ENCODE assay signal across 8 cellular contexts in the genomic region with DNA sequence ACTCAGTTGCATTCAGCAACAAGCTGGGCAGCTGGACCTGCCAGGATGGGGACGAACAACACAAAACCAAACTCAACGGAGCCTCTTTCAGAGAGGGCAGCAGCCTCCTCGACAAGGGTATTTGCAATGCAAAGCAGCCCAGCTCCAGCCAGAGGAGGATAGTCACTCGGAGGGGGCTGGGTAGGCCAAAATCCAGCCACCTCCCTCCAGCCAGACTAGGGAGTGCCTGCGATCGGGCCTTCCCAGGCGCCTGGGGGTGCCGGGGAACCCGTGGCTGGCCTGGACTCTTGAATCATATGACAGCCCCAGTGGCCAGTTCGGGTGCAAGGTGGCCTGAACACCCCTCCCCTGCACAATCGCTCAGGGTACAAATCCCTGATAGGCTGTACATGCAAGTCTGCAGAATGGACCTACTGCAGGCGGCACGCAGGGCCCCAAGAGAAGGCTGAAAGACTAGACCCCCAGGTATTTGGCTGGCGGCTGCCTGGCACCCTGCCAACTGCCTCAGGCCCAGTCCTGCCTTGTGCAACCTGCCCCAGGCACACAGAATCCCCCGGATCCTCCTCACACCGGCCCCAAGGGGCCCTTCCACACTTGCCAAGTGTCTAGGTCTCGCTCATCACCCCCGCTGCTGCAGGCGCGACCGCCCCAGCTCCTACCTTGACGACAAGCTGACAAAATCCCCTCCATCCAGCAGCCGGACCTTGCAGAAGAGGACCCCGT. TPM values are rescaled to one million over a fixed set of nuclear protein-coding genes. Genes with fewer than 3 reads are reported as not detected.
DNase-seq lines count a peak whose midpoint lies in the region; ATAC-seq, FAIRE-seq and TF ChIP-seq lines count a peak whose summit lies in the region.

No MANE protein-coding gene starts in this region.

- SMC1A ChIA-PET in GM12878 (lab: Charles Lee; ENCODE audit: uncharacterized antibody, unreplicated experiment): interaction anchor here (0.8 to 3.2 kb wide), 11 partner anchors 9 to 97 kb away, joined by 3 to 16 read pairs (median 3); partner anchors contain the start of genes NAIF1 and SLC25A25

- peak overlapping the region; percentile 91 for H3K4me2 ChIP-seq in GM12878 (ENCODE audit: control insufficient read depth, insufficient read depth)

- peak; percentile 78 for FAIRE-seq in GM12878 (lab: Jason Lieb, UNC)

- 0 out of 4 replicates have a peak, but pooled peaks of 1 of the 2 experiments have one; percentile 4 for TF ChIP-seq EP300 in GM12878 (IDR thresholded peaks at IDR 0.05; ENCODE audit: borderline replicate concordance in 1 of 2, control insufficient read depth in 1 of 2, low read depth in 2 of 2, low read length in 2 of 2)

- no peak overlapping the region; the same call in 1 of the 2 replicates for H2AFZ ChIP-seq in GM12878 (ENCODE audit: control insufficient read depth, low read depth, low read length)

- POLR2A ChIA-PET in GM12878 (lab: Charles Lee): interaction anchor here (0.6 to 4.6 kb wide), 7 partner anchors 8 to 134 kb away, joined by 3 to 22 read pairs (median 4); partner anchors contain the start of gene NAIF1

- DNase-seq in Ammon's horn (ENCODE audit: low spot score) (peak; percentile 94), GM13977 (ENCODE audit: low spot score) (peak; percentile 74), NCI-H345 treated with DMSO at 0.1 percent for 48 hours (lab: John Stamatoyannopoulos, UW; ENCODE audit: unreplicated experiment) (peak; percentile 47), GM12878 (ENCODE audit: low read depth, low spot score) (no peak), sciatic nerve (ENCODE audit: low spot score) (peak; percentile 78), 8988T (no peak)

- H3K27me3 ChIP-seq in GM12878 (replicated peaks in 1 of 2; ENCODE audit: control insufficient read depth in 2 of 2, insufficient read depth in 2 of 2, low read length in 1 of 2): no peaks in the 10 kb centered on the region

- peak; percentile 71; the same call in 1 of the 2 replicates for TF ChIP-seq POLR2A in GM12878 (IDR thresholded peaks at IDR 0.05; ENCODE audit: low read depth, low read length)

- H3K9ac ChIP-seq in GM12878 (ENCODE audit: control insufficient read depth, insufficient read depth, low read length): peak overlapping the region; percentile 68

- H3K4me1 ChIP-seq in GM12878 (ENCODE audit: control insufficient read depth, insufficient read depth, low read length): peaks cover 50% of the 10 kb centered on the region

- no peak for TF ChIP-seq CTCF in GM13977 (IDR thresholded peaks at IDR 0.05; ENCODE audit: extremely low read depth, insufficient read depth, missing control alignments)
- no peak for TF ChIP-seq CTCF in GM12878 (IDR thresholded peaks at IDR 0.05 in 2 of 3, conservative IDR thresholded peaks at IDR 0.05 in 1 of 3; ENCODE audit: control insufficient read depth in 2 of 3, extremely low read depth in 1 of 3, insufficient read depth in 1 of 3, low read depth in 3 of 3, low read length in 3 of 3)

- RAD21 ChIA-PET in GM12878 (lab: Charles Lee; ENCODE audit: unreplicated experiment): interaction anchor here (0.8 to 2.6 kb wide), 6 partner anchors 9 to 92 kb away, joined by 3 to 12 read pairs (median 4); no protein-coding TSS in a partner anchor

- H4K20me1 ChIP-seq in GM12878 (ENCODE audit: control insufficient read depth, insufficient read depth): peaks cover 7% of the 10 kb centered on the region

- no peak for TF ChIP-seq RAD21 in GM12878 (IDR thresholded peaks at IDR 0.05; ENCODE audit: insufficient read depth, low read depth, low read length)

- H3K27ac ChIP-seq in GM12878 (ENCODE audit: control insufficient read depth, insufficient read depth): peak overlapping the region; percentile 52

- ATAC-seq in GM12878 (peak; percentile 45), sciatic nerve (peak; percentile 18), GM21825 (IDR thresholded peaks at IDR 0.05; ENCODE audit: unreplicated experiment) (no peak)

- BruUV-seq in GM12878 (replicated peaks; lab: Mats Ljungman, UMichigan): no TSS peak

- peaks cover 52% of the 10 kb centered on the region for H3K79me2 ChIP-seq in GM12878 (ENCODE audit: control insufficient read depth, insufficient read depth, low read length)

- H3K4me3 ChIP-seq in GM12878: peak overlapping the region; percentile 93
- peak overlapping the region; percentile 91 for H3K4me3 ChIP-seq in iPS-18c (ENCODE audit: insufficient read depth, low read depth, low read length)

- CTCF ChIA-PET in GM12878 (lab: Yijun Ruan, JAX): interaction anchor here (0.7 to 7.8 kb wide), 13 partner anchors 9 to 245 kb away, joined by 3 to 63 read pairs (median 3); partner anchors contain the start of gene TOR2A

- 1% methylated on average over 24 of the region's 24 CpGs for WGBS in GM12878 (ENCODE audit: insufficient coverage, insufficient replicate concordance, low lambda C conversion rate, missing lambda C conversion rate)

- intact Hi-C loops in GM12878 (cut with micrococcal nuclease; ENCODE audit: unreplicated experiment) (no loop called here), sciatic nerve (cut with DNase I) (loop anchor here (5.0 to 10.0 kb wide), 2 partner anchors 37 to 55 kb away; no protein-coding TSS in a partner anchor)

- H3K36me3 ChIP-seq in GM12878 (ENCODE audit: control insufficient read depth in 2 of 2, insufficient read depth in 2 of 2, low read length in 1 of 2): 0 out of 4 replicates have a peak, but pooled peaks cover 0 to 3% of the 10 kb centered on the region in 2 experiments

- no peaks in the 10 kb centered on the region for H3K9me3 ChIP-seq in GM12878 (replicated peaks; ENCODE audit: control insufficient read depth, insufficient read depth, low read length)
- H3K9me3 ChIP-seq in iPS-18c (ENCODE audit: control insufficient read depth, insufficient read depth, low read length): no peaks in the 10 kb centered on the region

- in situ Hi-C loops in GM13977 (cut with MboI; ENCODE audit: low pct_unique_long_range_greater_than_20kb, low sequenced_read_pairs, unreplicated experiment): no loop called here
- in situ Hi-C loops in GM12878 (cut with MboI): no loop called here

TF ChIP-seq in GM12878, 131 proteins besides CTCF, POLR2A, EP300 and RAD21 (continues in another document):
- TF ChIP-seq NFYA (IDR thresholded peaks at IDR 0.05; ENCODE audit: borderline replicate concordance, low read depth, low read length): no peak

RNA-seq across cellular contexts. Expression of gene EEIG1, which starts 1.3 kb away (rescaled TPM):
- 23.5 and 27.2 TPM in 2 replicates for total RNA-seq in GM12878 (2013; cell fraction: nucleolus; rRNA removed)
- total RNA-seq in GM12878 (2014; rRNA removed) (7.4 TPM in 2 replicates), GM12878 (2014; rRNA removed; fragmentation: Illumina TruSeq; extraction: Trizol) (8.5 and 9.5 TPM in 2 replicates), GM12878 (2021) (69.7 and 75.9 TPM in 2 replicates), sciatic nerve (96.8 TPM)
- polyA plus RNA-seq in GM12878 (2011; ENCODE audit: low read depth): 116 TPM
- polyA plus RNA-seq in GM12878 (2011; rRNA removed) (3.3 and 6.6 TPM in 2 replicates), GM12878 (2014; fragmentation: Illumina TruSeq; extraction: Trizol) (7.2 and 16.9 TPM in 2 replicates), GM12878 (2014; fragmentation: Nextera tagmentation; extraction: Ambion mirVana) (1 to 10 TPM; 1.2 to 2.7 TPM), GM12878 (2014; rRNA removed) (20.7 and 21.5 TPM in 2 replicates), GM12878 (2016; fragmentation: Nextera tagmentation; extraction: Ambion mirVana) (10 to 100 TPM in 1 of 2 experiments, 1 to 10 TPM in 1; 8.5 to 12.9 TPM)
- polyA plus RNA-seq in GM12878 (2011; cell fraction: cytosol; rRNA removed): 10.5 and 12.0 TPM in 2 replicates
- 13.2 and 14.7 TPM in 2 replicates for polyA plus RNA-seq in GM12878 (2011; cell fraction: nucleus; rRNA removed)
- 61.5 and 83.9 TPM in 2 replicates for polyA plus RNA-seq in GM12878 (2012)
- polyA minus RNA-seq in GM12878 (2011; rRNA and poly(A)+ RNA removed): 2.9 and 6.1 TPM in 2 replicates
- polyA minus RNA-seq in GM12878 (2011; cell fraction: cytosol; rRNA and poly(A)+ RNA removed): 4.0 and 8.6 TPM in 2 replicates
- 2.8 and 6.3 TPM in 2 replicates for polyA minus RNA-seq in GM12878 (2011; cell fraction: nucleus; rRNA and poly(A)+ RNA removed)

RNA-seq across cellular contexts. Expression of gene DPM2, which starts 41.8 kb away (rescaled TPM):
- total RNA-seq in GM12878 (2013; cell fraction: nucleolus; rRNA removed): 35.0 and 35.4 TPM in 2 replicates
- total RNA-seq in GM12878 (2014; rRNA removed) (36.3 and 40.3 TPM in 2 replicates), GM12878 (2014; rRNA removed; fragmentation: Illumina TruSeq; extraction: Trizol) (30.6 and 31.7 TPM in 2 replicates), GM12878 (2021) (40.7 and 44.0 TPM in 2 replicates), sciatic nerve (24.6 TPM)
- 17.4 TPM for polyA plus RNA-seq in GM12878 (2011; ENCODE audit: low read depth)
- polyA plus RNA-seq in GM12878 (2011; rRNA removed) (25.8 and 49.2 TPM in 2 replicates), GM12878 (2014; fragmentation: Illumina TruSeq; extraction: Trizol) (24.3 and 45.4 TPM in 2 replicates), GM12878 (2014; fragmentation: Nextera tagmentation; extraction: Ambion mirVana) (10 to 100 TPM; 22.7 to 24.2 TPM), GM12878 (2014; rRNA removed) (54.3 and 56.5 TPM in 2 replicates), GM12878 (2016; fragmentation: Nextera tagmentation; extraction: Ambion mirVana) (10 to 100 TPM; 76.7 to 77.9 TPM)
- 73.3 and 82.9 TPM in 2 replicates for polyA plus RNA-seq in GM12878 (2011; cell fraction: cytosol; rRNA removed)
- polyA plus RNA-seq in GM12878 (2011; cell fraction: nucleus; rRNA removed): 54.9 and 64.6 TPM in 2 replicates
- 30.5 and 35.8 TPM in 2 replicates for polyA plus RNA-seq in GM12878 (2012)
- 39.4 and 64.4 TPM in 2 replicates for polyA minus RNA-seq in GM12878 (2011; rRNA and poly(A)+ RNA removed)
- polyA minus RNA-seq in GM12878 (2011; cell fraction: cytosol; rRNA and poly(A)+ RNA removed): 27.0 and 30.2 TPM in 2 replicates
- 38.0 and 63.1 TPM in 2 replicates for polyA minus RNA-seq in GM12878 (2011; cell fraction: nucleus; rRNA and poly(A)+ RNA removed)

RNA-seq across cellular contexts. Expression of gene PIP5KL1, which starts 48.9 kb away (rescaled TPM):
- total RNA-seq in GM12878 (2013; cell fraction: nucleolus; rRNA removed): 1.9 and 2.0 TPM in 2 replicates
- total RNA-seq in GM12878 (2014; rRNA removed): 0.40 TPM in 1 of 2 replicates, not detected in the other
- 0.14 and 0.22 TPM in 2 replicates for total RNA-seq in GM12878 (2014; rRNA removed; fragmentation: Illumina TruSeq; extraction: Trizol)
- total RNA-seq in GM12878 (2021): 0.32 and 0.64 TPM in 2 replicates
- 0.41 TPM for polyA plus RNA-seq in GM12878 (2011; ENCODE audit: low read depth)
- polyA plus RNA-seq in GM12878 (2011; rRNA removed): 0.12 and 0.50 TPM in 2 replicates
- 0.34 and 0.52 TPM in 2 replicates for polyA plus RNA-seq in GM12878 (2011; cell fraction: cytosol; rRNA removed)
- 2.2 and 3.0 TPM in 2 replicates for polyA plus RNA-seq in GM12878 (2011; cell fraction: nucleus; rRNA removed)
- polyA plus RNA-seq in GM12878 (2012): 0.60 and 1.1 TPM in 2 replicates
- 0.04 TPM in 1 of 2 replicates, not detected in the other for polyA plus RNA-seq in GM12878 (2014; fragmentation: Illumina TruSeq; extraction: Trizol)
- polyA plus RNA-seq in GM12878 (2014; fragmentation: Nextera tagmentation; extraction: Ambion mirVana): not detected
- polyA plus RNA-seq in GM12878 (2014; rRNA removed): 0.55 and 0.67 TPM in 2 replicates
- under 1 TPM; 0.11 to 0.47 TPM for polyA plus RNA-seq in GM12878 (2016; fragmentation: Nextera tagmentation; extraction: Ambion mirVana)
- 0.10 TPM in 1 of 2 replicates, not detected in the other for polyA minus RNA-seq in GM12878 (2011; rRNA and poly(A)+ RNA removed)
- not detected in 2 replicates for polyA minus RNA-seq in GM12878 (2011; cell fraction: cytosol; rRNA and poly(A)+ RNA removed)
- polyA minus RNA-seq in GM12878 (2011; cell fraction: nucleus; rRNA and poly(A)+ RNA removed): 0.57 and 0.85 TPM in 2 replicates
- 2.0 TPM for total RNA-seq in sciatic nerve

Comparison
In these comparisons a context has a peak if more than half of its experiments do, and no peak if none do; other contexts are left out.
1. DNase-seq: peak in Ammon's horn (single experiment), GM13977 (single experiment), NCI-H345 treated with DMSO at 0.1 percent for 48 hours (single experiment) and sciatic nerve (single experiment); none in GM12878 (single experiment) and 8988T (single experiment).